In the genomic region with DNA sequence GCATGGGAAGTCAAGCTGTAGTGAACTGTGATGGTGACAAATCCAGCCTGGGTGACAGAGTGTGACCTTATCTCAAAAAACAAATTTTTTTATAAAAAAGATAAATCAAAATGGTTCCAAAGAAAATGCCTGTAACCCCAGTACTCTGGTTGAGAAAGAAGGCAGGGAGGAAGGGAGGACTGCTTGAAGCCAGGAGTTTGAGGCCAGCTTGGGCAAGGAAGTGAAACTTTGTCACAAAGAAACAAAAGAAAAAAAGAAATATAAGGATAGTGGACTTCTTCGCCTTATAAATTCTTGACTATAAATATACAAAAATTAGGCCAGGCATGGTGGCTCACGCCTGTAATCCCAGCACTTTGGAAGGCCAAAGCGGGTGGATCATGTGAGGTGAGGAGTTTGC, we compare ENCODE assay signal across 24 cellular contexts.
"Had no signal": no experiment of that assay in that cellular context is flagged by ENCODE, and none has a peak within 500 bp of the region (broad histone marks: within the 10 kb centered on the region; RNA-seq: fewer than 3 reads in every experiment).

No MANE protein-coding gene starts in this region.

- H3K4me3 Mint-ChIP-seq: activated B cell treated with CpG ODN at 0.5 μM for 24 hours; activated CD4-positive, alpha-beta memory T cell treated with anti-CD3 and anti-CD28 coated beads, Interleukin-2, amount 10 ng/mL, durations not matched to agents 7 days and 5 days; activated naive CD4-positive, alpha-beta T cell treated with anti-CD3 and anti-CD28 coated beads for 36 hours; activated naive CD8-positive, alpha-beta T cell; activated T-helper 17 cell treated with anti-CD3 and anti-CD28 coated beads, Interleukin-2, amount 50 U/mL, for 72 hours; T-helper 17 cell had no signal

- H3K4me2 ChIP-seq: KMS-11 had no signal

- H3K9me3 ChIP-seq: Peyer's patch had no signal

- H3K27ac Mint-ChIP-seq: activated B cell treated with CpG ODN at 0.5 μM for 24 hours; activated CD4-positive, alpha-beta memory T cell treated with anti-CD3 and anti-CD28 coated beads, Interleukin-2, amount 10 ng/mL, durations not matched to agents 7 days and 5 days; activated naive CD4-positive, alpha-beta T cell treated with anti-CD3 and anti-CD28 coated beads for 36 hours; activated naive CD8-positive, alpha-beta T cell; activated T-helper 17 cell treated with anti-CD3 and anti-CD28 coated beads, Interleukin-2, amount 50 U/mL, for 72 hours; T-helper 17 cell had no signal

- H3K9me3 Mint-ChIP-seq: activated B cell treated with CpG ODN at 0.5 μM for 24 hours; activated naive CD4-positive, alpha-beta T cell treated with anti-CD3 and anti-CD28 coated beads for 36 hours; activated T-helper 17 cell treated with anti-CD3 and anti-CD28 coated beads, Interleukin-2, amount 50 U/mL, for 72 hours had no signal

- DNase-seq: activated B cell treated with CpG ODN at 0.5 μM for 24 hours; activated CD4-positive, alpha-beta memory T cell treated with anti-CD3 and anti-CD28 coated beads, Interleukin-2, amount 10 ng/mL, durations not matched to agents 7 days and 5 days; activated CD4-positive, alpha-beta T cell treated with anti-CD3 and anti-CD28 coated beads, Interleukin-2, amount 50 U/mL, for 1 hour; activated gamma-delta T cell; activated naive CD4-positive, alpha-beta T cell treated with anti-CD3 and anti-CD28 coated beads for 36 hours; activated T-cell treated with anti-CD3 and anti-CD28 coated beads for 4 hours; activated T-cell treated with anti-CD3 and anti-CD28 coated beads, Interleukin-2, amount 50 U/mL, for 48 hours; brain microvascular endothelial cell; NCI-H1048; NCI-H146; NCI-H187 treated with DMSO at 0.1 percent for 48 hours; NCI-H2081 treated with DMSO at 0.1 percent for 48 hours; NCI-H446; NCI-H524; Peyer's patch; Right ventricle myocardium superior; T-helper 17 cell; T-helper 9 cell had no signal

- H3K27me3 Mint-ChIP-seq: activated B cell treated with CpG ODN at 0.5 μM for 24 hours; activated CD4-positive, alpha-beta memory T cell treated with anti-CD3 and anti-CD28 coated beads, Interleukin-2, amount 10 ng/mL, durations not matched to agents 7 days and 5 days; activated naive CD8-positive, alpha-beta T cell; activated T-helper 17 cell treated with anti-CD3 and anti-CD28 coated beads, Interleukin-2, amount 50 U/mL, for 72 hours; T-helper 17 cell had no signal

- ATAC-seq: activated T-helper 17 cell treated with anti-CD3 and anti-CD28 coated beads, Interleukin-2, amount 50 U/mL, for 72 hours; T-helper 17 cell had no signal

- H3K4me3 ChIP-seq: cardiac muscle cell, Peyer's patch had no signal

- H3K9ac ChIP-seq: KMS-11 had no signal

- H3K27ac ChIP-seq: brain microvascular endothelial cell, cardiac muscle cell, KMS-11, Peyer's patch, RWPE1 had no signal

- FAIRE-seq: TTC549 had no signal

- H3K27me3 ChIP-seq: brain microvascular endothelial cell, cardiac muscle cell, Peyer's patch had no signal
